ENCODE assay signal across 1 cellular context in the genomic region with DNA sequence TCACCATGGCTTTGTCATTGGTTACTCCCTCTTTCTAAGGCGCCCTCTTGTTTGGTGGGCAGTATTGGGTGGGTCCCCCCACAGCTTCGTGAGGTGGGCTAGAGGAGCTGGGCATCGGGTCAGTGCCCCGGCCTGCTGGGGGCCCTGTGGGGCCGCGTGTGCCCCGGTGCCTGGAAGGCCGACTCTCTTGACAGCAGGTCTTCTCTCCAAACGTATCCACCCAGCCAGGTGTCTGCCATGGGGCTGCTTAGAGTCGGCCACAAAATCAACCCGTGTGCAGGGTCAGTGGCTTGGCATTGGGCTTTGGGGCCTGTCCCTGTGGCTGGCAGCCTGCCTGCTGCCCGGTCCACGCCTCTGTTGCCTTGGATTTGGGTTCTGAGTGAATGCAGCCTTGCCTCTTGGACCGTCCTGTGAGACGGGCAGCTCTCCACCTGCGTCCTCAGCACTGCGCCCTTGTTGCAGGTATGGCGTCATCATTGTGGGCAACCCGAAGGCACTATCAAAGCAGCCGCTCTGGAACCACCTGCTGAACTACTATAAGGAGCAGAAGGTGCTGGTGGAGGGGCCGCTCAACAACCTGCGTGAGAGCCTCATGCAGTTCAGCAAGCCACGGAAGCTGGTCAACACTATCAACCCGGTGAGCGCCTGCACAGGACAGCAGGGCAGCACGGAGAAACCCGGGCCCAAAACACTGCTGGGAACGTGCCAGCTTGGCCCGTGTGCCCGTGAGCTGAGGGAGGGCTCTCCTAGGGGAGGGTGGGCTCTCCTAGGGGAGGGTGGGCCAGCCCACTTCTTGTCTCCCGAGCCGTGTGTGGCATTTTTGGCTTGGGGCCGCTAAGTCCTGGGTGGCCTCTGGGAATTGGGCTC.
TF ChIP-seq lines count a peak whose summit lies in the region.

No MANE protein-coding gene starts in this region.

TF ChIP-seq in K562, 482 proteins besides CTCF, POLR2A, EP300 and RAD21:
- no peak for TF ChIP-seq ZNF584 (CRISPR knock-in tag; IDR thresholded peaks at IDR 0.05; ENCODE audit: low read depth)
- no peak for TF ChIP-seq CCNT2 (IDR thresholded peaks at IDR 0.05; ENCODE audit: borderline replicate concordance, extremely low read depth, insufficient read length, low read depth, low read length)
- TF ChIP-seq POLR2G (IDR thresholded peaks at IDR 0.05; ENCODE audit: low read depth, low read length): peak; percentile 37
- peak; percentile 57 for TF ChIP-seq RBM22 (IDR thresholded peaks at IDR 0.05; ENCODE audit: low read depth, low read length, poor library complexity, severe bottlenecking)
